Comparison of ENCODE assay signal across 31 cellular contexts in the genomic region with DNA sequence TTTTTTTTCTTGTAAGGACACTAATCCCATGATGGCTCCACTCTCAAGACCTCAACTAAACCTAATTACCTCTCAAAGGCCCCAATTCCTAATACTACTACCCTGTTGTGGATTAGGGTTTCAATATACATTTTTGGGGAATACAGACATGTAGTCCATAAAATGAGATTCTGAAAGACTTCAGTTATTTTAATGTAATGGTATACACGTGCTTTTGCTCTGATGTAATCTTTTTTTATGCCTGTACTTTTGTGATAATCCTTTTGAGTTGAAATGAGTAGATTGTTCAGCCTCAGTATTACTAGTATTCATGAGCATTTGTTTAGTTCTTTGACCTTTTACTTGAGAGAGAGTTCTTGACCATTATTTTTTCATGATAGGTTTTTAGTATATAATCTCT.
"Had no signal": no experiment of that assay in that cellular context is flagged by ENCODE, and none has a peak within 500 bp of the region (broad histone marks: within the 10 kb centered on the region; RNA-seq: fewer than 3 reads in every experiment).

No MANE protein-coding gene starts in this region.

- H3K4me1 Mint-ChIP-seq: activated B cell treated with CpG ODN at 0.5 μM for 24 hours had no signal

- FAIRE-seq: colon had no signal

- H3K4me3 ChIP-seq: adrenal gland, body of pancreas, esophagus squamous epithelium, gastroesophageal sphincter had no signal

- ATAC-seq: activated CD4-positive, CD25-positive, alpha-beta regulatory T cell treated with anti-CD3 and anti-CD28 coated beads, Interleukin-2, amount 50 U/mL, for 24 hours; activated CD8-positive, alpha-beta T cell treated with anti-CD3 and anti-CD28 coated beads for 36 hours; activated naive CD8-positive, alpha-beta T cell treated with anti-CD3 and anti-CD28 coated beads, Interleukin-2, amount 50 U/mL, for 24 hours; body of pancreas; effector memory CD8-positive, alpha-beta T cell; gastroesophageal sphincter had no signal

- H3K4me3 Mint-ChIP-seq: activated B cell treated with CpG ODN at 0.5 μM for 24 hours; activated CD8-positive, alpha-beta T cell treated with anti-CD3 and anti-CD28 coated beads for 36 hours; activated naive CD4-positive, alpha-beta T cell treated with anti-CD3 and anti-CD28 coated beads for 36 hours; activated naive CD4-positive, alpha-beta T cell treated with anti-CD3 and anti-CD28 coated beads, Interleukin-2, amount 50 U/mL, for 24 hours; activated naive CD8-positive, alpha-beta T cell treated with anti-CD3 and anti-CD28 coated beads for 36 hours; activated naive CD8-positive, alpha-beta T cell treated with anti-CD3 and anti-CD28 coated beads, Interleukin-2, amount 50 U/mL, for 24 hours; activated T-helper 1 cell treated with anti-CD3 and anti-CD28 coated beads, Interleukin-12 subunit alpha, Interleukin-12 subunit beta, Interleukin-2, Interleukin-4 antibody, amounts not matched to agents 30 ng/mL and 10 ng/mL and 1 ng/mL, durations not matched to agents 14 hours and 24 hours and 36 hours; effector memory CD8-positive, alpha-beta T cell; T-helper 2 cell treated with Interferon-gamma antibody and Interleukin-4, amounts not matched to agents 5 μg/mL and 100 μg/mL, for 36 hours had no signal

- DNase-seq: activated B cell treated with CpG ODN at 0.5 μM for 24 hours; activated CD4-positive, alpha-beta T cell treated with anti-CD3 and anti-CD28 coated beads for 48 hours; activated CD4-positive, alpha-beta T cell treated with anti-CD3 and anti-CD28 coated beads, Interleukin-2, amount 50 U/mL, for 1 hour; activated CD4-positive, alpha-beta T cell treated with anti-CD3 and anti-CD28 coated beads, Interleukin-2, amount 50 U/mL, for 48 hours; activated CD8-positive, alpha-beta memory T cell treated with anti-CD3 and anti-CD28 coated beads for 24 hours; activated CD8-positive, alpha-beta T cell treated with anti-CD3 and anti-CD28 coated beads for 36 hours; activated effector memory CD4-positive, alpha-beta T cell treated with anti-CD3 and anti-CD28 coated beads, Interleukin-2, amount 50 U/mL, for 16 hours; activated naive CD4-positive, alpha-beta T cell treated with anti-CD3 and anti-CD28 coated beads for 36 hours; activated naive CD8-positive, alpha-beta T cell treated with anti-CD3 and anti-CD28 coated beads for 36 hours; activated naive CD8-positive, alpha-beta T cell treated with anti-CD3 and anti-CD28 coated beads, Interleukin-2, amount 50 U/mL, for 24 hours; activated T-cell treated with anti-CD3 and anti-CD28 coated beads, Interleukin-2, amount 50 U/mL, for 48 hours; adrenal gland; amygdala; aorta; body of pancreas; caudate nucleus; cortex of kidney; dermis blood vessel endothelial cell; effector CD4-positive, alpha-beta T cell; effector memory CD8-positive, alpha-beta T cell; esophagus squamous epithelium; foreskin melanocyte; T1000; WERI-Rb-1 had no signal

- H3K27ac ChIP-seq: adrenal gland, body of pancreas, esophagus squamous epithelium, gastroesophageal sphincter, WERI-Rb-1 had no signal

- H3K27me3 Mint-ChIP-seq: activated B cell treated with CpG ODN at 0.5 μM for 24 hours; activated CD8-positive, alpha-beta T cell treated with anti-CD3 and anti-CD28 coated beads for 36 hours; activated naive CD4-positive, alpha-beta T cell treated with anti-CD3 and anti-CD28 coated beads, Interleukin-2, amount 50 U/mL, for 24 hours; activated naive CD8-positive, alpha-beta T cell treated with anti-CD3 and anti-CD28 coated beads for 36 hours; activated naive CD8-positive, alpha-beta T cell treated with anti-CD3 and anti-CD28 coated beads, Interleukin-2, amount 50 U/mL, for 24 hours; effector memory CD8-positive, alpha-beta T cell had no signal

- H3K9me3 ChIP-seq: adrenal gland, body of pancreas, esophagus squamous epithelium, gastroesophageal sphincter had no signal

- H3K4me1 ChIP-seq: adrenal gland, body of pancreas, esophagus squamous epithelium, gastroesophageal sphincter had no signal

- H3K36me3 ChIP-seq: adrenal gland had no signal

- H3K27me3 ChIP-seq: adrenal gland, body of pancreas, esophagus squamous epithelium, gastroesophageal sphincter had no signal

- H3K27ac Mint-ChIP-seq: activated B cell treated with CpG ODN at 0.5 μM for 24 hours; activated CD8-positive, alpha-beta T cell treated with anti-CD3 and anti-CD28 coated beads for 36 hours; activated naive CD4-positive, alpha-beta T cell treated with anti-CD3 and anti-CD28 coated beads for 36 hours; activated naive CD4-positive, alpha-beta T cell treated with anti-CD3 and anti-CD28 coated beads, Interleukin-2, amount 50 U/mL, for 24 hours; activated naive CD8-positive, alpha-beta T cell treated with anti-CD3 and anti-CD28 coated beads for 36 hours; activated naive CD8-positive, alpha-beta T cell treated with anti-CD3 and anti-CD28 coated beads, Interleukin-2, amount 50 U/mL, for 24 hours; activated T-helper 1 cell treated with anti-CD3 and anti-CD28 coated beads, Interleukin-12 subunit alpha, Interleukin-12 subunit beta, Interleukin-2, Interleukin-4 antibody, amounts not matched to agents 30 ng/mL and 10 ng/mL and 1 ng/mL, durations not matched to agents 14 hours and 24 hours and 36 hours; activated T-helper 2 cell treated with anti-CD3 and anti-CD28 coated beads, Interferon-gamma antibody, Interleukin-2, Interleukin-4, amounts not matched to agents 10 μg/mL and 5 μg/mL and 100 μg/mL, durations not matched to agents 14 hours and 24 hours and 36 hours; T-helper 2 cell treated with Interferon-gamma antibody and Interleukin-4, amounts not matched to agents 5 μg/mL and 100 μg/mL, for 36 hours had no signal
